In genomic region chr6:43521836-43522235, GRCh38 we compare ENCODE assay signal across 34 cellular contexts. TPM values are rescaled to one million over a fixed set of nuclear protein-coding genes. Genes with fewer than 3 reads are reported as not detected.
DNase-seq lines count a peak whose midpoint lies in the region; ATAC-seq, FAIRE-seq and TF ChIP-seq lines count a peak whose summit lies in the region.
"Had no signal": no experiment of that assay in that cellular context is flagged by ENCODE, and none has a peak within 500 bp of the region (broad histone marks: within the 10 kb centered on the region; RNA-seq: fewer than 3 reads in every experiment).

No MANE protein-coding gene starts in this region.

- H3K9me3 Mint-ChIP-seq in CD8-positive, alpha-beta T cell = no peaks in the 10 kb centered on the region
- H3K9me3 Mint-ChIP-seq: activated CD4-positive, alpha-beta memory T cell treated with anti-CD3 and anti-CD28 coated beads for 36 hours; activated naive CD4-positive, alpha-beta T cell treated with anti-CD3 and anti-CD28 coated beads, Interleukin-2, amount 50 U/mL, for 72 hours; immature natural killer cell; stimulated activated naive B cell treated with anti-CD40 and anti-IgM and Interleukin-4, amounts not matched to agents 10 μg/mL and 1 μg/mL and 100 μg/mL, for 72 hours; T-helper 1 cell treated with Interleukin-12 subunit alpha and Interleukin-12 subunit beta and Interleukin-4 antibody, amounts not matched to agents 30 μg/mL and 1 μg/mL, for 36 hours had no signal

- SMC1A ChIA-PET in GM12878 (lab: Charles Lee; ENCODE audit: uncharacterized antibody, unreplicated experiment) = no interaction called here

- H3K36me3 ChIP-seq in right atrium auricular region (peaks cover 77% of the 10 kb centered on the region), GM12878 (ENCODE audit: control insufficient read depth in 2 of 2, insufficient read depth in 2 of 2, low read length in 1 of 2) (peaks cover 35 to 38% of the 10 kb centered on the region in 2 experiments), thyroid gland (peaks cover 51 to 62% of the 10 kb centered on the region in 2 donors)
- H3K36me3 ChIP-seq in CD8-positive, alpha-beta T cell (ENCODE audit: insufficient read depth, low read length) = peaks cover 60% of the 10 kb centered on the region

- TF ChIP-seq POLR2A in GM12878 (IDR thresholded peaks at IDR 0.05; ENCODE audit: low read depth, low read length) (no peak), thyroid gland (IDR thresholded peaks at IDR 0.05) (no peak)

- ATAC-seq in Right ventricle myocardium superior (ENCODE audit: poor library complexity) (peak; percentile 37), GM12878 (no peak)
- ATAC-seq in CD8-positive, alpha-beta T cell = no peak
- ATAC-seq: activated naive CD4-positive, alpha-beta T cell treated with anti-CD3 and anti-CD28 coated beads, Interleukin-2, amount 50 U/mL, for 72 hours; gastroesophageal sphincter; left colon; stimulated activated naive B cell treated with anti-CD40 and anti-IgM and Interleukin-4, amounts not matched to agents 10 μg/mL and 1 μg/mL and 100 μg/mL, for 72 hours had no signal

- H3K27me3 Mint-ChIP-seq in CD8-positive, alpha-beta T cell (ENCODE audit: low read depth) = no peaks in the 10 kb centered on the region
- H3K27me3 Mint-ChIP-seq: activated CD4-positive, alpha-beta memory T cell treated with anti-CD3 and anti-CD28 coated beads for 36 hours; stimulated activated naive B cell treated with anti-CD40 and anti-IgM and Interleukin-4, amounts not matched to agents 10 μg/mL and 1 μg/mL and 100 μg/mL, for 72 hours had no signal

- intact Hi-C loops in Right ventricle myocardium superior (cut with DNase I) (loop anchor here (5.0 kb wide), 1 partner anchor 40 kb away; no protein-coding TSS in a partner anchor), GM12878 (cut with micrococcal nuclease; ENCODE audit: unreplicated experiment) (no loop called here), thyroid gland (cut with DNase I) (loop anchor here (5.0 kb wide), 1 partner anchor 50 kb away; no protein-coding TSS in a partner anchor)
- intact Hi-C loops in CD8-positive, alpha-beta T cell (cut with DNase I, micrococcal nuclease) = no loop called here

- CTCF ChIA-PET in GM12878 (lab: Yijun Ruan, JAX) = interaction anchor here (0.6 kb wide), 1 partner anchor 25 kb away, joined by 3 read pairs; no protein-coding TSS in a partner anchor
- CTCF ChIA-PET in CD8-positive, alpha-beta T cell (lab: Charles Lee) = interaction anchor here (1.0 to 1.7 kb wide), 2 partner anchors 15 to 38 kb away, joined by 3 to 10 read pairs; no protein-coding TSS in a partner anchor

- H3K4me1 ChIP-seq in right atrium auricular region (peaks cover 0 to 16% of the 10 kb centered on the region in 2 donors), GM12878 (ENCODE audit: control insufficient read depth, insufficient read depth, low read length) (no peaks in the 10 kb centered on the region), thyroid gland (peaks cover 25 to 40% of the 10 kb centered on the region in 2 donors)
- peaks cover 15% of the 10 kb centered on the region for H3K4me1 ChIP-seq in CD8-positive, alpha-beta T cell (ENCODE audit: insufficient read depth, low read length)

- in situ Hi-C loops in GM12878 (cut with MboI) = no loop called here

- H3K4me1 Mint-ChIP-seq in CD8-positive, alpha-beta T cell (ENCODE audit: low read depth) = peaks cover 2% of the 10 kb centered on the region
- H3K4me1 Mint-ChIP-seq: immature natural killer cell had no signal

- TF ChIP-seq EP300 in GM12878 (IDR thresholded peaks at IDR 0.05; ENCODE audit: borderline replicate concordance in 1 of 2, control insufficient read depth in 1 of 2, low read depth in 2 of 2, low read length in 2 of 2) = no peak

- no peaks in the 10 kb centered on the region for H4K20me1 ChIP-seq in GM12878 (ENCODE audit: control insufficient read depth, insufficient read depth)

- DNase-seq in DMS 273 (lab: John Stamatoyannopoulos, UW; ENCODE audit: unreplicated experiment) (peak; percentile 25), DMS 273 treated with DMSO at 0.1 percent for 48 hours (lab: John Stamatoyannopoulos, UW) (no peak), Right ventricle myocardium superior (no peak), right atrium auricular region (ENCODE audit: low spot score) (no peak), GM12878 (ENCODE audit: low read depth, low spot score) (no peak), thyroid gland (peak; percentile 78 to 79), SK-N-DZ (ENCODE audit: low spot score) (no peak)
- DNase-seq in CD8-positive, alpha-beta T cell = no peak
- DNase-seq: activated CD4-positive, alpha-beta memory T cell treated with anti-CD3 and anti-CD28 coated beads for 36 hours; activated CD4-positive, alpha-beta T cell treated with anti-CD3 and anti-CD28 coated beads for 1 hour; amygdala; HCEC 1CT; hypothalamus; immature natural killer cell; left colon; mesendoderm; NCI-H1930; NCI-H510A; retina; RPMI8226; small intestine; stimulated activated naive B cell treated with anti-CD40 and anti-IgM and Interleukin-4, amounts not matched to agents 10 μg/mL and 1 μg/mL and 100 μg/mL, for 72 hours had no signal

- no peaks in the 10 kb centered on the region for H3K9me3 ChIP-seq in right atrium auricular region
- no peaks in the 10 kb centered on the region for H3K9me3 ChIP-seq in GM12878 (replicated peaks; ENCODE audit: control insufficient read depth, insufficient read depth, low read length)
- no peaks in the 10 kb centered on the region for H3K9me3 ChIP-seq in thyroid gland
- no peaks in the 10 kb centered on the region for H3K9me3 ChIP-seq in CD8-positive, alpha-beta T cell (ENCODE audit: low read length)
- H3K9me3 ChIP-seq: gastroesophageal sphincter, suprapubic skin had no signal

- H2AFZ ChIP-seq in GM12878 (ENCODE audit: control insufficient read depth, low read depth, low read length) = no peak overlapping the region
- H2AFZ ChIP-seq: parathyroid adenoma had no signal

- no peak overlapping the region for H3K4me2 ChIP-seq in GM12878 (ENCODE audit: control insufficient read depth, insufficient read depth)

- WGBS in GM12878 (ENCODE audit: insufficient coverage, insufficient replicate concordance, low lambda C conversion rate, missing lambda C conversion rate) = 98% methylated on average over 2 of the region's 2 CpGs
- WGBS in thyroid gland, 2 donors = 19 to 25% methylated on average over 2 of the region's 2 CpGs

- H3K79me2 ChIP-seq in GM12878 (ENCODE audit: control insufficient read depth, insufficient read depth, low read length) = peaks cover 23% of the 10 kb centered on the region

- no peak overlapping the region for H3K27ac ChIP-seq in right atrium auricular region
- no peak overlapping the region for H3K27ac ChIP-seq in GM12878 (ENCODE audit: control insufficient read depth, insufficient read depth)
- peak overlapping the region; percentile 30 to 68 (median 49) for H3K27ac ChIP-seq in thyroid gland
- no peak overlapping the region for H3K27ac ChIP-seq in CD8-positive, alpha-beta T cell (ENCODE audit: low read depth, low read length)
- H3K27ac ChIP-seq: 22Rv1, C4-2B, gastroesophageal sphincter, parathyroid adenoma, SK-N-MC had no signal

- no peak for FAIRE-seq in GM12878 (lab: Jason Lieb, UNC)
- FAIRE-seq: endothelial cell of umbilical vein, HepG2, small intestine, TTC549 had no signal

- no peak for TF ChIP-seq RAD21 in GM12878 (IDR thresholded peaks at IDR 0.05; ENCODE audit: insufficient read depth, low read depth, low read length)

- H3K4me3 ChIP-seq in right atrium auricular region (no peak overlapping the region), GM12878 (no peak overlapping the region), thyroid gland (replicated peaks in 1 of 3) (no peak overlapping the region)
- no peak overlapping the region for H3K4me3 ChIP-seq in CD8-positive, alpha-beta T cell (ENCODE audit: low read depth, low read length)
- H3K4me3 ChIP-seq: gastroesophageal sphincter, SK-N-MC, suprapubic skin had no signal

- H3K4me3 Mint-ChIP-seq in CD8-positive, alpha-beta T cell = no peak overlapping the region
- H3K4me3 Mint-ChIP-seq: activated CD4-positive, alpha-beta memory T cell treated with anti-CD3 and anti-CD28 coated beads for 36 hours; immature natural killer cell; stimulated activated naive B cell treated with anti-CD40 and anti-IgM and Interleukin-4, amounts not matched to agents 10 μg/mL and 1 μg/mL and 100 μg/mL, for 72 hours; T-helper 1 cell treated with Interleukin-12 subunit alpha and Interleukin-12 subunit beta and Interleukin-4 antibody, amounts not matched to agents 30 μg/mL and 1 μg/mL, for 36 hours had no signal

- POLR2A ChIA-PET in GM12878 (lab: Charles Lee) = interaction anchor here (0.6 to 2.8 kb wide), 2 partner anchors 10 to 94 kb away, joined by 3 to 7 read pairs; no protein-coding TSS in a partner anchor
- POLR2A ChIA-PET in CD8-positive, alpha-beta T cell (lab: Charles Lee) = no interaction called here

- H3K27ac Mint-ChIP-seq in CD8-positive, alpha-beta T cell = no peak overlapping the region
- H3K27ac Mint-ChIP-seq: immature natural killer cell; T-helper 1 cell treated with Interleukin-12 subunit alpha and Interleukin-12 subunit beta and Interleukin-4 antibody, amounts not matched to agents 30 μg/mL and 1 μg/mL, for 36 hours had no signal

- no peak overlapping the region for H3K9ac ChIP-seq in GM12878 (ENCODE audit: control insufficient read depth, insufficient read depth, low read length)
- H3K9ac ChIP-seq: parathyroid adenoma had no signal

- no peaks in the 10 kb centered on the region for H3K27me3 ChIP-seq in right atrium auricular region
- H3K27me3 ChIP-seq in GM12878 (replicated peaks in 1 of 2; ENCODE audit: control insufficient read depth in 2 of 2, insufficient read depth in 2 of 2, low read length in 1 of 2) = no peaks in the 10 kb centered on the region
- no peaks in the 10 kb centered on the region for H3K27me3 ChIP-seq in thyroid gland
- H3K27me3 ChIP-seq in CD8-positive, alpha-beta T cell (ENCODE audit: insufficient read depth, low read length) = no peaks in the 10 kb centered on the region
- H3K27me3 ChIP-seq: gastroesophageal sphincter, suprapubic skin had no signal

- no TSS peak for BruUV-seq in GM12878 (replicated peaks; lab: Mats Ljungman, UMichigan)

- no peak for TF ChIP-seq CTCF in right atrium auricular region (IDR thresholded peaks at IDR 0.05)
- no peak for TF ChIP-seq CTCF in GM12878 (IDR thresholded peaks at IDR 0.05 in 2 of 3, conservative IDR thresholded peaks at IDR 0.05 in 1 of 3; ENCODE audit: control insufficient read depth in 2 of 3, extremely low read depth in 1 of 3, insufficient read depth in 1 of 3, low read depth in 3 of 3, low read length in 3 of 3)
- TF ChIP-seq CTCF in thyroid gland (IDR thresholded peaks at IDR 0.05) = no peak
- TF ChIP-seq CTCF in CD8-positive, alpha-beta T cell (IDR thresholded peaks at IDR 0.05) = no peak

- RAD21 ChIA-PET in GM12878 (lab: Charles Lee; ENCODE audit: unreplicated experiment) = no interaction called here

- peaks cover 27% of the 10 kb centered on the region for H3K36me3 Mint-ChIP-seq in CD8-positive, alpha-beta T cell

RNA-seq across cellular contexts. Expression of gene POLR1C, which starts 4.9 kb away (rescaled TPM):
- total RNA-seq in Right ventricle myocardium superior = 15.6 TPM
- 10 to 100 TPM; 13.5 to 13.9 TPM for total RNA-seq in right atrium auricular region
- total RNA-seq in GM12878 (2013; cell fraction: nucleolus; rRNA removed) = 64.7 and 70.1 TPM in 2 replicates
- 40.0 and 42.8 TPM in 2 replicates for total RNA-seq in GM12878 (2014; rRNA removed)
- total RNA-seq in GM12878 (2014; rRNA removed; fragmentation: Illumina TruSeq; extraction: Trizol) = 39.0 and 40.7 TPM in 2 replicates
- 48.9 and 51.2 TPM in 2 replicates for total RNA-seq in GM12878 (2021)
- 46.5 TPM for polyA plus RNA-seq in GM12878 (2011; ENCODE audit: low read depth)
- 93.5 and 108 TPM in 2 replicates for polyA plus RNA-seq in GM12878 (2011; rRNA removed)
- 73.3 and 83.3 TPM in 2 replicates for polyA plus RNA-seq in GM12878 (2011; cell fraction: cytosol; rRNA removed)
- 116 and 136 TPM in 2 replicates for polyA plus RNA-seq in GM12878 (2011; cell fraction: nucleus; rRNA removed)
- polyA plus RNA-seq in GM12878 (2012) = 43.7 and 55.9 TPM in 2 replicates
- polyA plus RNA-seq in GM12878 (2014; fragmentation: Illumina TruSeq; extraction: Trizol) = 63.9 and 96.9 TPM in 2 replicates
- polyA plus RNA-seq in GM12878 (2014; fragmentation: Nextera tagmentation; extraction: Ambion mirVana) = 100 to 1,000 TPM; 164 to 180 TPM
- polyA plus RNA-seq in GM12878 (2014; rRNA removed) = 51.2 and 53.9 TPM in 2 replicates
- polyA plus RNA-seq in GM12878 (2016; fragmentation: Nextera tagmentation; extraction: Ambion mirVana) = 10 to 100 TPM; 68.5 to 72.1 TPM
- 63.9 and 89.8 TPM in 2 replicates for polyA minus RNA-seq in GM12878 (2011; rRNA and poly(A)+ RNA removed)
- 14.0 and 19.0 TPM in 2 replicates for polyA minus RNA-seq in GM12878 (2011; cell fraction: cytosol; rRNA and poly(A)+ RNA removed)
- polyA minus RNA-seq in GM12878 (2011; cell fraction: nucleus; rRNA and poly(A)+ RNA removed) = 19.8 and 20.5 TPM in 2 replicates
- total RNA-seq in thyroid gland = 10 to 100 TPM; 27.6 to 41.9 (median 38.2) TPM
- 42.1 and 53.5 TPM in 2 replicates for polyA plus RNA-seq in SK-N-DZ (2014; cell fraction: cytosol; rRNA removed)
- polyA plus RNA-seq in SK-N-DZ (2014; cell fraction: nucleus; rRNA removed) = 137 and 164 TPM in 2 replicates
- total RNA-seq in CD8-positive, alpha-beta T cell = 10 to 100 TPM; 73.9 to 74.0 TPM

RNA-seq across cellular contexts. Expression of gene YIPF3, which starts 5.1 kb away (rescaled TPM):
- total RNA-seq in Right ventricle myocardium superior (64.0 TPM), right atrium auricular region (100 to 1,000 TPM in 1 of 2 donors, 10 to 100 TPM in 1; 84.0 to 103 TPM), GM12878 (2014; rRNA removed) (45.0 and 46.5 TPM in 2 replicates), GM12878 (2014; rRNA removed; fragmentation: Illumina TruSeq; extraction: Trizol) (20.2 and 20.5 TPM in 2 replicates), GM12878 (2021) (43.0 and 47.6 TPM in 2 replicates), thyroid gland (100 to 1,000 TPM; 126 to 145 (median 128) TPM)
- total RNA-seq in GM12878 (2013; cell fraction: nucleolus; rRNA removed) = 44.9 and 46.2 TPM in 2 replicates
- polyA plus RNA-seq in GM12878 (2011; ENCODE audit: low read depth) = 29.7 TPM
- polyA plus RNA-seq in GM12878 (2011; rRNA removed) (38.2 and 88.8 TPM in 2 replicates), GM12878 (2014; fragmentation: Illumina TruSeq; extraction: Trizol) (33.5 and 42.4 TPM in 2 replicates), GM12878 (2014; fragmentation: Nextera tagmentation; extraction: Ambion mirVana) (10 to 100 TPM; 25.0 to 29.8 TPM), GM12878 (2014; rRNA removed) (36.6 and 44.3 TPM in 2 replicates), GM12878 (2016; fragmentation: Nextera tagmentation; extraction: Ambion mirVana) (10 to 100 TPM; 60.4 TPM)
- polyA plus RNA-seq in GM12878 (2011; cell fraction: cytosol; rRNA removed) = 59.6 and 67.2 TPM in 2 replicates
- 129 and 158 TPM in 2 replicates for polyA plus RNA-seq in GM12878 (2011; cell fraction: nucleus; rRNA removed)
- 48.1 and 48.5 TPM in 2 replicates for polyA plus RNA-seq in GM12878 (2012)
- polyA minus RNA-seq in GM12878 (2011; rRNA and poly(A)+ RNA removed) = 80.2 and 138 TPM in 2 replicates
- 14.8 and 20.0 TPM in 2 replicates for polyA minus RNA-seq in GM12878 (2011; cell fraction: cytosol; rRNA and poly(A)+ RNA removed)
- 35.5 and 44.6 TPM in 2 replicates for polyA minus RNA-seq in GM12878 (2011; cell fraction: nucleus; rRNA and poly(A)+ RNA removed)
- polyA plus RNA-seq in SK-N-DZ (2014; cell fraction: cytosol; rRNA removed) = 182 and 205 TPM in 2 replicates
- 152 and 201 TPM in 2 replicates for polyA plus RNA-seq in SK-N-DZ (2014; cell fraction: nucleus; rRNA removed)
- 10 to 100 TPM; 51.0 to 52.5 TPM for total RNA-seq in CD8-positive, alpha-beta T cell

RNA-seq across cellular contexts. Expression of gene LRRC73, which starts 11.7 kb away (rescaled TPM):
- 1.4 TPM for total RNA-seq in Right ventricle myocardium superior
- total RNA-seq in right atrium auricular region = under 1 TPM; 0.41 to 0.90 TPM
- total RNA-seq in GM12878 (2013; cell fraction: nucleolus; rRNA removed) = 0.23 and 0.51 TPM in 2 replicates
- total RNA-seq in GM12878 (2014; rRNA removed) = not detected in 2 replicates
- not detected in 2 replicates for total RNA-seq in GM12878 (2014; rRNA removed; fragmentation: Illumina TruSeq; extraction: Trizol)
- 0.13 and 0.19 TPM in 2 replicates for total RNA-seq in GM12878 (2021)
- polyA plus RNA-seq in GM12878 (2011; ENCODE audit: low read depth) = not detected
- polyA plus RNA-seq in GM12878 (2011; rRNA removed) = not detected in 2 replicates
- polyA plus RNA-seq in GM12878 (2011; cell fraction: cytosol; rRNA removed) = 0.03 TPM in 2 replicates
- 0.09 and 0.15 TPM in 2 replicates for polyA plus RNA-seq in GM12878 (2011; cell fraction: nucleus; rRNA removed)
- not detected in 2 replicates for polyA plus RNA-seq in GM12878 (2012)
- polyA plus RNA-seq in GM12878 (2014; fragmentation: Illumina TruSeq; extraction: Trizol) = not detected in 2 replicates
- polyA plus RNA-seq in GM12878 (2014; fragmentation: Nextera tagmentation; extraction: Ambion mirVana) = not detected
- 0.09 TPM in 1 of 2 replicates, not detected in the other for polyA plus RNA-seq in GM12878 (2014; rRNA removed)
- polyA plus RNA-seq in GM12878 (2016; fragmentation: Nextera tagmentation; extraction: Ambion mirVana) = not detected
- 0.15 TPM in 1 of 2 replicates, not detected in the other for polyA minus RNA-seq in GM12878 (2011; rRNA and poly(A)+ RNA removed)
- not detected in 2 replicates for polyA minus RNA-seq in GM12878 (2011; cell fraction: cytosol; rRNA and poly(A)+ RNA removed)
- 0.60 and 0.86 TPM in 2 replicates for polyA minus RNA-seq in GM12878 (2011; cell fraction: nucleus; rRNA and poly(A)+ RNA removed)
- total RNA-seq in thyroid gland = 1 to 10 TPM in 3 of 4 donors, under 1 TPM in 1; 0.67 to 2.0 (median 1.6) TPM
- 0.13 and 0.17 TPM in 2 replicates for polyA plus RNA-seq in SK-N-DZ (2014; cell fraction: cytosol; rRNA removed)
- polyA plus RNA-seq in SK-N-DZ (2014; cell fraction: nucleus; rRNA removed) = 0.16 and 0.38 TPM in 2 replicates
- total RNA-seq in CD8-positive, alpha-beta T cell = under 1 TPM; 0.56 to 0.90 TPM
- total RNA-seq: Daoy had no signal
- polyA plus RNA-seq: immature natural killer cell had no signal

RNA-seq across cellular contexts. Expression of gene TJAP1, which starts 44.5 kb away (rescaled TPM):
- total RNA-seq in Right ventricle myocardium superior (20.5 TPM), right atrium auricular region (10 to 100 TPM; 15.8 to 22.0 TPM), GM12878 (2014; rRNA removed) (13.6 and 15.8 TPM in 2 replicates), GM12878 (2014; rRNA removed; fragmentation: Illumina TruSeq; extraction: Trizol) (6.2 and 8.1 TPM in 2 replicates), GM12878 (2021) (22.6 and 26.5 TPM in 2 replicates), thyroid gland (10 to 100 TPM; 23.2 to 42.4 (median 34.4) TPM)
- total RNA-seq in GM12878 (2013; cell fraction: nucleolus; rRNA removed) = 21.5 and 21.7 TPM in 2 replicates
- polyA plus RNA-seq in GM12878 (2011; ENCODE audit: low read depth) = 9.2 TPM
- polyA plus RNA-seq in GM12878 (2011; rRNA removed) (10.8 and 18.0 TPM in 2 replicates), GM12878 (2014; fragmentation: Illumina TruSeq; extraction: Trizol) (7.0 and 13.9 TPM in 2 replicates), GM12878 (2014; fragmentation: Nextera tagmentation; extraction: Ambion mirVana) (under 1 TPM; 0.11 to 0.42 TPM), GM12878 (2014; rRNA removed) (18.9 and 23.9 TPM in 2 replicates), GM12878 (2016; fragmentation: Nextera tagmentation; extraction: Ambion mirVana) (10 to 100 TPM; 10.0 to 11.7 TPM)
- polyA plus RNA-seq in GM12878 (2011; cell fraction: cytosol; rRNA removed) = 16.8 and 18.8 TPM in 2 replicates
- polyA plus RNA-seq in GM12878 (2011; cell fraction: nucleus; rRNA removed) = 70.5 and 83.5 TPM in 2 replicates
- 14.3 and 17.2 TPM in 2 replicates for polyA plus RNA-seq in GM12878 (2012)
- polyA minus RNA-seq in GM12878 (2011; rRNA and poly(A)+ RNA removed) = 9.9 and 12.4 TPM in 2 replicates
- polyA minus RNA-seq in GM12878 (2011; cell fraction: cytosol; rRNA and poly(A)+ RNA removed) = 3.2 and 6.5 TPM in 2 replicates
- polyA minus RNA-seq in GM12878 (2011; cell fraction: nucleus; rRNA and poly(A)+ RNA removed) = 10.3 and 15.7 TPM in 2 replicates
- 17.8 and 20.9 TPM in 2 replicates for polyA plus RNA-seq in SK-N-DZ (2014; cell fraction: cytosol; rRNA removed)
- polyA plus RNA-seq in SK-N-DZ (2014; cell fraction: nucleus; rRNA removed) = 49.6 and 69.6 TPM in 2 replicates
- 10 to 100 TPM; 29.2 to 29.7 TPM for total RNA-seq in CD8-positive, alpha-beta T cell

RNA-seq across cellular contexts. Expression of gene XPO5, which starts 54.0 kb away (rescaled TPM):
- 12.9 TPM for total RNA-seq in Right ventricle myocardium superior
- 10 to 100 TPM in 1 of 2 donors, 1 to 10 TPM in 1; 8.8 to 11.8 TPM for total RNA-seq in right atrium auricular region
- 100 and 112 TPM in 2 replicates for total RNA-seq in GM12878 (2013; cell fraction: nucleolus; rRNA removed)
- 42.1 and 55.9 TPM in 2 replicates for total RNA-seq in GM12878 (2014; rRNA removed)
- 33.3 and 34.3 TPM in 2 replicates for total RNA-seq in GM12878 (2014; rRNA removed; fragmentation: Illumina TruSeq; extraction: Trizol)
- total RNA-seq in GM12878 (2021) = 56.9 and 76.0 TPM in 2 replicates
- polyA plus RNA-seq in GM12878 (2011; ENCODE audit: low read depth) = 25.1 TPM
- polyA plus RNA-seq in GM12878 (2011; rRNA removed) = 56.8 and 68.5 TPM in 2 replicates
- 59.5 and 68.4 TPM in 2 replicates for polyA plus RNA-seq in GM12878 (2011; cell fraction: cytosol; rRNA removed)
- polyA plus RNA-seq in GM12878 (2011; cell fraction: nucleus; rRNA removed) = 79.3 and 85.6 TPM in 2 replicates
- polyA plus RNA-seq in GM12878 (2012) = 22.9 and 24.5 TPM in 2 replicates
- 40.2 and 48.0 TPM in 2 replicates for polyA plus RNA-seq in GM12878 (2014; fragmentation: Illumina TruSeq; extraction: Trizol)
- 10 to 100 TPM; 11.3 to 21.7 TPM for polyA plus RNA-seq in GM12878 (2014; fragmentation: Nextera tagmentation; extraction: Ambion mirVana)
- polyA plus RNA-seq in GM12878 (2014; rRNA removed) = 41.0 and 41.1 TPM in 2 replicates
- 10 to 100 TPM; 38.2 to 49.6 TPM for polyA plus RNA-seq in GM12878 (2016; fragmentation: Nextera tagmentation; extraction: Ambion mirVana)
- polyA minus RNA-seq in GM12878 (2011; rRNA and poly(A)+ RNA removed) = 68.9 and 82.4 TPM in 2 replicates
- polyA minus RNA-seq in GM12878 (2011; cell fraction: cytosol; rRNA and poly(A)+ RNA removed) = 20.8 and 31.5 TPM in 2 replicates
- 46.1 and 87.2 TPM in 2 replicates for polyA minus RNA-seq in GM12878 (2011; cell fraction: nucleus; rRNA and poly(A)+ RNA removed)
- 10 to 100 TPM; 22.2 to 58.6 (median 32.9) TPM for total RNA-seq in thyroid gland
- polyA plus RNA-seq in SK-N-DZ (2014; cell fraction: cytosol; rRNA removed) = 74.1 and 84.4 TPM in 2 replicates
- polyA plus RNA-seq in SK-N-DZ (2014; cell fraction: nucleus; rRNA removed) = 70.5 and 103 TPM in 2 replicates
- 10 to 100 TPM; 29.6 to 39.9 TPM for total RNA-seq in CD8-positive, alpha-beta T cell

Comparison
In these comparisons a context has a peak if more than half of its experiments do, and no peak if none do; other contexts are left out.
1. DNase-seq: peak in DMS 273 (single experiment) and thyroid gland (2 of 2); none in DMS 273 treated with DMSO at 0.1 percent for 48 hours (single experiment), Right ventricle myocardium superior (single experiment), right atrium auricular region (single experiment), GM12878 (single experiment), SK-N-DZ (single experiment) and CD8-positive, alpha-beta T cell (0 of 7).
2. H3K27ac ChIP-seq: peak in thyroid gland (3 of 3); none in right atrium auricular region (0 of 2), GM12878 (single experiment) and CD8-positive, alpha-beta T cell (single experiment).
3. intact Hi-C loops: an anchor here in Right ventricle myocardium superior (5.0 kb wide) and thyroid gland (5.0 kb wide); none called in GM12878 and CD8-positive, alpha-beta T cell.